12 cellular contexts compared by ENCODE assay signal in genomic region chr1:64598100-64598571, GRCh38.
DNase-seq lines count a peak whose midpoint lies in the region; ATAC-seq, FAIRE-seq and TF ChIP-seq lines count a peak whose summit lies in the region.
"Had no signal": no experiment of that assay in that cellular context is flagged by ENCODE, and none has a peak within 500 bp of the region (broad histone marks: within the 10 kb centered on the region; RNA-seq: fewer than 3 reads in every experiment).

No MANE protein-coding gene starts in this region.

- H3K4me1 Mint-ChIP-seq in progenitor cell of endocrine pancreas (ENCODE audit: low read depth) = peaks cover 42% of the 10 kb centered on the region
- H3K4me1 Mint-ChIP-seq: stimulated activated naive CD8-positive, alpha-beta T cell treated with anti-CD3 and anti-CD28 coated beads, Interleukin-15, amount 100 ng/mL, for 72 hours had no signal

- ATAC-seq in GM21786 (IDR thresholded peaks at IDR 0.05; ENCODE audit: unreplicated experiment) = no peak
- ATAC-seq: stimulated activated naive CD8-positive, alpha-beta T cell treated with anti-CD3 and anti-CD28 coated beads, Interleukin-15, amount 100 ng/mL, for 72 hours had no signal

- peaks cover 3% of the 10 kb centered on the region for H3K9me3 Mint-ChIP-seq in progenitor cell of endocrine pancreas (ENCODE audit: low read depth)
- H3K9me3 Mint-ChIP-seq: stimulated activated naive CD8-positive, alpha-beta T cell treated with anti-CD3 and anti-CD28 coated beads, Interleukin-15, amount 100 ng/mL, for 72 hours had no signal

- DNase-seq in GM04503 (ENCODE audit: low read depth) = peak; percentile 49
- DNase-seq in RCC 7860 (ENCODE audit: low spot score) = peak; percentile 84
- DNase-seq in fibroblast of peridontal ligament (ENCODE audit: extremely low read depth) = peak; percentile 54
- DNase-seq in progenitor cell of endocrine pancreas (ENCODE audit: low spot score, unreplicated experiment) = no peak
- DNase-seq in RKO (ENCODE audit: low spot score) = no peak
- no peak for DNase-seq in DMS114 treated with DMSO at 0.1 percent for 48 hours (lab: John Stamatoyannopoulos, UW; ENCODE audit: unreplicated experiment)
- DNase-seq in COLO668 (lab: John Stamatoyannopoulos, UW; ENCODE audit: unreplicated experiment) = no peak
- DNase-seq: activated CD4-positive, alpha-beta T cell treated with anti-CD3 and anti-CD28 coated beads for 4 hours; NCI-H2107; RPMI8226; stimulated activated naive CD8-positive, alpha-beta T cell treated with anti-CD3 and anti-CD28 coated beads, Interleukin-15, amount 100 ng/mL, for 72 hours had no signal

- peak overlapping the region; percentile 6 for H3K27ac Mint-ChIP-seq in progenitor cell of endocrine pancreas
- H3K27ac Mint-ChIP-seq: stimulated activated naive CD8-positive, alpha-beta T cell treated with anti-CD3 and anti-CD28 coated beads, Interleukin-15, amount 100 ng/mL, for 72 hours had no signal

- H3K27me3 Mint-ChIP-seq in progenitor cell of endocrine pancreas = peaks cover 4% of the 10 kb centered on the region
- H3K27me3 Mint-ChIP-seq: stimulated activated naive CD8-positive, alpha-beta T cell treated with anti-CD3 and anti-CD28 coated beads, Interleukin-15, amount 100 ng/mL, for 72 hours had no signal

- peak; percentile 95 for FAIRE-seq in RCC 7860 (lab: Jason Lieb, UNC)

- no peak for TF ChIP-seq CTCF in progenitor cell of endocrine pancreas (IDR thresholded peaks at IDR 0.05; ENCODE audit: unreplicated experiment)

- no peak overlapping the region for H3K4me3 Mint-ChIP-seq in progenitor cell of endocrine pancreas (ENCODE audit: low read depth)
- H3K4me3 Mint-ChIP-seq: stimulated activated naive CD8-positive, alpha-beta T cell treated with anti-CD3 and anti-CD28 coated beads, Interleukin-15, amount 100 ng/mL, for 72 hours had no signal

- H3K36me3 Mint-ChIP-seq in progenitor cell of endocrine pancreas (ENCODE audit: insufficient read depth) = peaks cover 10% of the 10 kb centered on the region

Comparison
In these comparisons a context has a peak if more than half of its experiments do, and no peak if none do; other contexts are left out.
1. DNase-seq: peak in GM04503 (single experiment), RCC 7860 (single experiment) and fibroblast of peridontal ligament (single experiment); none in progenitor cell of endocrine pancreas (single experiment), RKO (single experiment), DMS114 treated with DMSO at 0.1 percent for 48 hours (single experiment) and COLO668 (single experiment).